In genomic region chr6:88650029-88650619, GRCh38 we compare ENCODE assay signal across 9 cellular contexts.
DNase-seq lines count a peak whose midpoint lies in the region; ATAC-seq and TF ChIP-seq lines count a peak whose summit lies in the region.
"Had no signal": no experiment of that assay in that cellular context is flagged by ENCODE, and none has a peak within 500 bp of the region (broad histone marks: within the 10 kb centered on the region; RNA-seq: fewer than 3 reads in every experiment).

No MANE protein-coding gene starts in this region.

- no peaks in the 10 kb centered on the region for H3K36me3 ChIP-seq in adrenal gland (replicated peaks in 1 of 2)

- intact Hi-C loops in adrenal gland (cut with DNase I): no loop called here

- H3K4me3 ChIP-seq in fibroblast of villous mesenchyme (ENCODE audit: low read depth, low read length) (no peak overlapping the region), adrenal gland (no peak overlapping the region)

- no peak for TF ChIP-seq CTCF in fibroblast of villous mesenchyme (IDR thresholded peaks at IDR 0.05; ENCODE audit: insufficient read depth, low read depth, low read length)
- TF ChIP-seq CTCF in adrenal gland (IDR thresholded peaks at IDR 0.05): no peak

- TF ChIP-seq POLR2A in GM18505 (IDR thresholded peaks at IDR 0.05; ENCODE audit: borderline replicate concordance, extremely low read depth, insufficient read depth, insufficient read length) (no peak), adrenal gland (IDR thresholded peaks at IDR 0.05) (no peak)

- 61 to 74% (median 73%) methylated on average over 5 of the region's 5 CpGs for WGBS in adrenal gland, 4 donors

- ATAC-seq in GM18505 (IDR thresholded peaks at IDR 0.05; ENCODE audit: unreplicated experiment): peak; percentile 91
- peak; percentile 94 for ATAC-seq in GM21786 (IDR thresholded peaks at IDR 0.05; ENCODE audit: unreplicated experiment)
- ATAC-seq in HG03571 (IDR thresholded peaks at IDR 0.05; ENCODE audit: unreplicated experiment): peak; percentile 92
- ATAC-seq: T-cell had no signal

- H3K27me3 ChIP-seq in adrenal gland: no peaks in the 10 kb centered on the region

- H3K27ac ChIP-seq in adrenal gland: no peak overlapping the region

- peak; percentile 85 for DNase-seq in fibroblast of villous mesenchyme (ENCODE audit: low read depth)
- no peak for DNase-seq in central memory CD4-positive, alpha-beta T cell
- DNase-seq in adrenal gland: no peak
- DNase-seq in activated naive CD4-positive, alpha-beta T cell treated with anti-CD3 and anti-CD28 coated beads, Interleukin-2, amount 50 U/mL, for 16 hours: no peak
- no peak for DNase-seq in NCI-H510A treated with DMSO at 0.1 percent for 48 hours (lab: John Stamatoyannopoulos, UW)
- DNase-seq: T-cell had no signal

- H3K9me3 ChIP-seq in adrenal gland (replicated peaks in 1 of 3): no peaks in the 10 kb centered on the region

- H3K4me1 ChIP-seq in adrenal gland (replicated peaks in 1 of 2): no peaks in the 10 kb centered on the region
